ENCODE assay signal across 26 cellular contexts in the genomic region with DNA sequence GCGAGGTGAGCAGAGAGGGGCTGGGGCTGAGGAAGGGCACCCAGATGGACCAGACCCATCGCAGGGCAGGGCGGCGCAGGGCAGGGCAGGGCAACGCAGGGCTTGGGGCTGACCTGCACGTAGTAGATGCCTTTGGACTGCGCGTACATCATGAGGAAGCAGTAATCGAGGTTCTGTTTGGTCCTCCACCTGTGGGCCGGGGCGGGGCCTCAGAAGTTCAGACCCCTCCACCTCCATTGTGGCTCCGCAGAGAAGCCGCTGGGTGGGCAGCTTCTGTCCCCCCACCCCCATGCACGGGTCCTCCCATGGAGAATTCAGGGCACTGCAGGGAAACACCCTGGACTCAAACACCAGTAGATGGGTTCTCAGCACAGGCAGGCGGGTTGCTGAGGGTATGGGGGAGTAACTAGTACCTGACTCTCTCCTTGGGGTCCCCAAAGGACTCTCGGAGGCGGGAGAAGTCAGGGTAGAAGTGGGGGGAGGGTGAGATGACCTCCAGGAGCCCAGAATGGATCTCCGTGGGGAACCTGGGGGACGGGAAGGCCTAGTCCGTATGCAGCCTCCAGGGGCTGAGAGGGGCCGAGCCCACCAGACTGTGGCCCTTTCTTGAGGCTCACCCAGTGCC.
"Had no signal": no experiment of that assay in that cellular context is flagged by ENCODE, and none has a peak within 500 bp of the region (broad histone marks: within the 10 kb centered on the region; RNA-seq: fewer than 3 reads in every experiment).

No MANE protein-coding gene starts in this region.

- H3K27ac ChIP-seq: brain microvascular endothelial cell, WERI-Rb-1 had no signal

- H3K9me3 ChIP-seq: Peyer's patch had no signal

- H3K36me3 ChIP-seq: WERI-Rb-1 had no signal

- DNase-seq: activated CD4-positive, alpha-beta T cell treated with anti-CD3 and anti-CD28 coated beads, Interleukin-2, amount 10 ng/mL, durations not matched to agents 7 days and 5 days; activated CD4-positive, alpha-beta T cell treated with anti-CD3 and anti-CD28 coated beads, Interleukin-2, amount 50 U/mL, for 48 hours; activated CD4-positive, CD25-positive, alpha-beta regulatory T cell; activated CD8-positive, alpha-beta T cell treated with anti-CD3 and anti-CD28 coated beads, Interleukin-2, amount 10 ng/mL, durations not matched to agents 7 days and 5 days; activated gamma-delta T cell treated with Interleukin-2 at 50 U/mL for 16 hours; activated naive CD4-positive, alpha-beta T cell treated with anti-CD3 and anti-CD28 coated beads, Interleukin-2, amount 10 ng/mL, durations not matched to agents 7 days and 5 days; activated naive CD8-positive, alpha-beta T cell treated with anti-CD3 and anti-CD28 coated beads, Interleukin-2, amount 50 U/mL, for 24 hours; activated T-cell treated with anti-CD3 and anti-CD28 coated beads, Interleukin-2, amount 50 U/mL, for 24 hours; anterior cingulate cortex; brain microvascular endothelial cell; Karpas-422; NCI-H1105; NCI-H1417 treated with DMSO at 0.1 percent for 48 hours; NCI-H1930; NCI-H2081 treated with DMSO at 0.1 percent for 48 hours; NCI-H345; NCI-H524 treated with DMSO at 0.1 percent for 48 hours; PC-3; Peyer's patch; Right ventricle myocardium superior; RPMI8226; SW 1271; T-helper 1 cell; T-helper 2 cell; T-helper 9 cell; WERI-Rb-1 had no signal

- H3K27me3 ChIP-seq: brain microvascular endothelial cell, Peyer's patch had no signal

- H3K4me3 ChIP-seq: Peyer's patch had no signal

- ATAC-seq: activated CD8-positive, alpha-beta T cell treated with anti-CD3 and anti-CD28 coated beads, Interleukin-2, amount 10 ng/mL, durations not matched to agents 7 days and 5 days; activated naive CD8-positive, alpha-beta T cell treated with anti-CD3 and anti-CD28 coated beads, Interleukin-2, amount 50 U/mL, for 24 hours; PC-3 had no signal
